In the genomic region with DNA sequence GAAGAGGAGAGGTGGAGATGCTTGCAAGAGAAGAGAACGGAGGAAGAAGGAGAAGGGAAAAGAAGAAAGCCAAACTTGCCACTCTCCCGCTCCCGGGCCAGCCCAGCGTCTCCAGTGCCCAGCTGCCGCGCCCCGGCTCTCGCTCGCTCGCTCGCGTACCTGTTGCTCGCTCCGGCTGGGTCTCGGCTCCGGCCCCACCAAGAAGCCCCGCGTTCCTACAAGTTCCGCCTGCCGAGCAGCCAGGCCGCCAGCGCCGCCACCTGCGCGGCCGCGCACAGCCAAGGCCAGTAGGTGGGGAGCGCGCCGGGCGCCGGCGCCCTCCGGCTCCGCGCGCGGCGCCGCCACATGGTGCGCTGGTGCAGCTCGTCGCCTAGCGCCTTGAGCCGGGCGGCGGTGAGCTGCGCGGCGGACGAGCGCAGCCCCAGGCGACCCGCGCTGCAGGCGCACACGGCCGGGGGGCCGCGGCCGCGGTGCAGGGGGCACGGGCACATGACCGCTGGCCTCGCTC, we compare ENCODE assay signal across 8 cellular contexts. TPM values are rescaled to one million over a fixed set of nuclear protein-coding genes. Genes with fewer than 3 reads are reported as not detected.
DNase-seq lines count a peak whose midpoint lies in the region; ATAC-seq and TF ChIP-seq lines count a peak whose summit lies in the region.

No MANE protein-coding gene starts in this region.

- H3K4me1 ChIP-seq in breast epithelium (peaks cover 7 to 26% of the 10 kb centered on the region in 2 donors), left lung (peaks cover 20 to 41% of the 10 kb centered on the region in 2 donors), testis (peaks cover 17% of the 10 kb centered on the region)

- H3K27ac ChIP-seq in RWPE1: no peak overlapping the region
- H3K27ac ChIP-seq in breast epithelium: no peak overlapping the region
- H3K27ac ChIP-seq in left lung: no peak overlapping the region
- H3K27ac ChIP-seq in testis: no peak overlapping the region

- TF ChIP-seq CTCF in AG04449 (IDR thresholded peaks at IDR 0.05; ENCODE audit: insufficient read depth, low read length, missing control alignments) (no peak), RWPE1 (conservative IDR thresholded peaks at IDR 0.05; ENCODE audit: low read depth) (peak; percentile 52), breast epithelium (IDR thresholded peaks at IDR 0.05) (no peak), left lung (IDR thresholded peaks at IDR 0.05) (no peak), testis (IDR thresholded peaks at IDR 0.05) (no peak)

- DNase-seq in AG04449 (ENCODE audit: low read depth, low spot score): no peak
- no peak for DNase-seq in RWPE1 (ENCODE audit: low spot score)
- no peak for DNase-seq in breast epithelium (ENCODE audit: low spot score in 2 of 2)
- peak in 1 of 2 donors; percentile 82 for DNase-seq in left lung
- DNase-seq in testis: peak; percentile 57

- H3K36me3 ChIP-seq in breast epithelium (no peaks in the 10 kb centered on the region), left lung (no peaks in the 10 kb centered on the region), testis (ENCODE audit: low read depth, missing control alignments) (no peaks in the 10 kb centered on the region)

- no peaks in the 10 kb centered on the region for H3K9me3 ChIP-seq in breast epithelium
- no peaks in the 10 kb centered on the region for H3K9me3 ChIP-seq in left lung
- H3K9me3 ChIP-seq in testis: no peaks in the 10 kb centered on the region

- peaks cover 3 to 77% of the 10 kb centered on the region in 2 donors for H3K27me3 ChIP-seq in breast epithelium
- H3K27me3 ChIP-seq in left lung: peaks cover 79 to 91% of the 10 kb centered on the region in 2 donors
- H3K27me3 ChIP-seq in testis: no peaks in the 10 kb centered on the region

- 0% methylated on average over 5 to 43 of the region's 65 CpGs for WGBS in testis, 2 donors

- CTCF ChIA-PET in AG04449 (lab: Yijun Ruan, JAX) (interaction anchor here (1.1 to 5.4 kb wide), 7 partner anchors 8 to 180 kb away, joined by 3 to 48 read pairs (median 7); no protein-coding TSS in a partner anchor), RWPE1 (lab: Yijun Ruan, JAX) (interaction anchor here (0.7 to 1.2 kb wide), 2 partner anchors 12 to 605 kb away, joined by 3 read pairs; no protein-coding TSS in a partner anchor)

- POLR2A ChIA-PET in AG04449 (lab: Yijun Ruan, JAX): no interaction called here
- POLR2A ChIA-PET in RWPE1 (lab: Yijun Ruan, JAX; ENCODE audit: low non-redundant PET): no interaction called here

- TF ChIP-seq POLR2A in breast epithelium (IDR thresholded peaks at IDR 0.05): no peak
- no peak for TF ChIP-seq POLR2A in testis (IDR thresholded peaks at IDR 0.05)

- intact Hi-C loops in breast epithelium (cut with DNase I; ENCODE audit: low total_unique reads): no loop called here
- intact Hi-C loops in left lung (cut with DNase I): no loop called here
- intact Hi-C loops in testis (cut with DNase I; ENCODE audit: low total_unique reads): loop anchor here (10.0 kb wide), 1 partner anchor 146 kb away; a partner anchor contains a TSS

- ATAC-seq in GM18498 (IDR thresholded peaks at IDR 0.05; ENCODE audit: unreplicated experiment) (peak; percentile 79), HG03521 (IDR thresholded peaks at IDR 0.05; ENCODE audit: unreplicated experiment) (peak; percentile 72), left lung (peak; percentile 82), GM19023 (IDR thresholded peaks at IDR 0.05; ENCODE audit: unreplicated experiment) (no peak)

- H3K4me3 ChIP-seq in AG04449 (ENCODE audit: low read depth, low read length) (peak overlapping the region; percentile 12), breast epithelium (peak overlapping the region in 2 of 3 donors; percentile 38 to 63), left lung (no peak overlapping the region), testis (peak overlapping the region; percentile 18 to 45)

RNA-seq across cellular contexts. Expression of a gene that starts 0.4 kb away (rescaled TPM):
- under 1 TPM; 0.15 to 0.33 (median 0.16) TPM for total RNA-seq in breast epithelium
- total RNA-seq in left lung: under 1 TPM; 0.10 to 0.12 TPM
- total RNA-seq in testis: 1 to 10 TPM; 1.4 to 2.5 TPM
- 0.57 TPM for polyA plus RNA-seq in testis (ENCODE audit: insufficient read depth, low read depth, low replicate concordance)

RNA-seq across cellular contexts. Expression of a gene that starts 29.9 kb away (rescaled TPM):
- 10 to 100 TPM; 14.9 to 22.3 (median 16.4) TPM for total RNA-seq in breast epithelium
- 10 to 100 TPM; 16.0 to 17.0 TPM for total RNA-seq in left lung
- 10 to 100 TPM; 31.0 to 32.8 TPM for total RNA-seq in testis
- 11.1 TPM for polyA plus RNA-seq in testis (ENCODE audit: insufficient read depth, low read depth, low replicate concordance)

Comparison
In these comparisons a context has a peak if more than half of its experiments do, and no peak if none do; other contexts are left out.
1. H3K4me3 ChIP-seq: peak in AG04449 (single experiment), breast epithelium (2 of 3) and testis (2 of 2); none in left lung (0 of 2).